18 cellular contexts compared by ENCODE assay signal in genomic region chr4:8305851-8306361, GRCh38. TPM values are rescaled to one million over a fixed set of nuclear protein-coding genes. Genes with fewer than 3 reads are reported as not detected.
DNase-seq lines count a peak whose midpoint lies in the region; ATAC-seq and TF ChIP-seq lines count a peak whose summit lies in the region.
"Had no signal": no experiment of that assay in that cellular context is flagged by ENCODE, and none has a peak within 500 bp of the region (broad histone marks: within the 10 kb centered on the region; RNA-seq: fewer than 3 reads in every experiment).

No MANE protein-coding gene starts in this region.

- no peaks in the 10 kb centered on the region for H3K9me3 Mint-ChIP-seq in activated naive CD8-positive, alpha-beta T cell treated with anti-CD3 and anti-CD28 coated beads, Interleukin-2, amount 10 ng/mL, durations not matched to agents 7 days and 5 days
- no peaks in the 10 kb centered on the region for H3K9me3 Mint-ChIP-seq in activated naive CD8-positive, alpha-beta T cell treated with anti-CD3 and anti-CD28 coated beads for 36 hours
- H3K9me3 Mint-ChIP-seq: dendritic cell treated with granulocyte-macrophage colony-stimulating factor and Interleukin-4, amounts not matched to agents 40 ng/mL and 50 ng/mL, for 4 days; T-helper 1 cell treated with Interleukin-12 subunit alpha and Interleukin-12 subunit beta and Interleukin-4 antibody, amounts not matched to agents 30 μg/mL and 1 μg/mL, for 36 hours had no signal

- H3K27me3 Mint-ChIP-seq in activated naive CD8-positive, alpha-beta T cell treated with anti-CD3 and anti-CD28 coated beads, Interleukin-2, amount 10 ng/mL, durations not matched to agents 7 days and 5 days = no peaks in the 10 kb centered on the region
- peaks cover 4% of the 10 kb centered on the region for H3K27me3 Mint-ChIP-seq in activated naive CD8-positive, alpha-beta T cell treated with anti-CD3 and anti-CD28 coated beads for 36 hours
- H3K27me3 Mint-ChIP-seq: dendritic cell treated with granulocyte-macrophage colony-stimulating factor and Interleukin-4, amounts not matched to agents 40 ng/mL and 50 ng/mL, for 4 days had no signal

- TF ChIP-seq EP300 in gastroesophageal sphincter (IDR thresholded peaks at IDR 0.05) = no peak

- H3K27ac ChIP-seq in gastroesophageal sphincter = peak overlapping the region in 3 of 4 donors; percentile 5 to 41 (median 21)
- H3K27ac ChIP-seq in lower lobe of right lung = no peak overlapping the region
- H3K27ac ChIP-seq in vagina = peak overlapping the region; percentile 56

- intact Hi-C loops in lower lobe of right lung (cut with DNase I) = no loop called here
- intact Hi-C loops in vagina (cut with DNase I) = no loop called here

- no peaks in the 10 kb centered on the region for H3K4me1 Mint-ChIP-seq in activated naive CD8-positive, alpha-beta T cell treated with anti-CD3 and anti-CD28 coated beads, Interleukin-2, amount 10 ng/mL, durations not matched to agents 7 days and 5 days
- H3K4me1 Mint-ChIP-seq in activated naive CD8-positive, alpha-beta T cell treated with anti-CD3 and anti-CD28 coated beads for 36 hours = no peaks in the 10 kb centered on the region

- DNase-seq in activated naive CD8-positive, alpha-beta T cell treated with anti-CD3 and anti-CD28 coated beads, Interleukin-2, amount 10 ng/mL, durations not matched to agents 7 days and 5 days = peak; percentile 7
- no peak for DNase-seq in activated naive CD8-positive, alpha-beta T cell treated with anti-CD3 and anti-CD28 coated beads for 36 hours
- peak; percentile 42 for DNase-seq in lower lobe of right lung
- no peak for DNase-seq in vagina (ENCODE audit: extremely low spot score in 2 of 2)
- no peak for DNase-seq in activated CD4-positive, alpha-beta T cell treated with anti-CD3 and anti-CD28 coated beads for 4 hours
- DNase-seq in NCI-H2227 (lab: John Stamatoyannopoulos, UW; ENCODE audit: unreplicated experiment) = no peak
- no peak for DNase-seq in NCI-H2107 treated with DMSO at 0.1 percent for 48 hours (lab: John Stamatoyannopoulos, UW; ENCODE audit: unreplicated experiment)
- DNase-seq: activated CD4-positive, CD25-positive, alpha-beta regulatory T cell; CD8-positive, alpha-beta T cell; DND-41; NCI-H1417 treated with DMSO at 0.1 percent for 48 hours; NK-92 treated with Interleukin-12 subunit alpha and Interleukin-12 subunit beta, amount 100 ng/mL, for 24 hours; nucleus accumbens; stimulated activated naive B cell treated with anti-CD40 and anti-IgM and Interleukin-4, amounts not matched to agents 10 μg/mL and 1 μg/mL and 100 μg/mL, for 72 hours had no signal

- POLR2A ChIA-PET in activated naive CD8-positive, alpha-beta T cell treated with anti-CD3 and anti-CD28 coated beads, Interleukin-2, amount 10 ng/mL, durations not matched to agents 7 days and 5 days (lab: Charles Lee) = no interaction called here

- H3K4me1 ChIP-seq in gastroesophageal sphincter (peaks cover 3 to 43% (median 16%) of the 10 kb centered on the region in 3 donors), lower lobe of right lung (peaks cover 8% of the 10 kb centered on the region), vagina (peaks cover 25% of the 10 kb centered on the region)

- H3K36me3 ChIP-seq in gastroesophageal sphincter (peaks cover 0 to 10% of the 10 kb centered on the region in 2 donors), lower lobe of right lung (no peaks in the 10 kb centered on the region), vagina (no peaks in the 10 kb centered on the region)

- no peak for ATAC-seq in activated naive CD8-positive, alpha-beta T cell treated with anti-CD3 and anti-CD28 coated beads, Interleukin-2, amount 10 ng/mL, durations not matched to agents 7 days and 5 days (ENCODE audit: low read depth)
- ATAC-seq in gastroesophageal sphincter (peak; percentile 22), lower lobe of right lung (no peak)
- ATAC-seq: CD8-positive, alpha-beta T cell; stimulated activated naive B cell treated with anti-CD40 and anti-IgM and Interleukin-4, amounts not matched to agents 10 μg/mL and 1 μg/mL and 100 μg/mL, for 72 hours had no signal

- 67% methylated on average over 1 of the region's 33 CpGs; no CpG with 5 or more reads in 1 of the 2 donors for WGBS in gastroesophageal sphincter (ENCODE audit: low coverage in 1 of 2), 2 donors

- H3K9me3 ChIP-seq in gastroesophageal sphincter (no peaks in the 10 kb centered on the region), lower lobe of right lung (no peaks in the 10 kb centered on the region), vagina (no peaks in the 10 kb centered on the region)

- TF ChIP-seq POLR2A in gastroesophageal sphincter (IDR thresholded peaks at IDR 0.05) (no peak), vagina (IDR thresholded peaks at IDR 0.05) (no peak)

- no peaks in the 10 kb centered on the region for H3K27me3 ChIP-seq in gastroesophageal sphincter
- H3K27me3 ChIP-seq in lower lobe of right lung (ENCODE audit: low read depth) = no peaks in the 10 kb centered on the region
- H3K27me3 ChIP-seq in vagina = no peaks in the 10 kb centered on the region

- H3K4me3 ChIP-seq in gastroesophageal sphincter (no peak overlapping the region), lower lobe of right lung (no peak overlapping the region), vagina (no peak overlapping the region)

- TF ChIP-seq CTCF in gastroesophageal sphincter (IDR thresholded peaks at IDR 0.05) = peak in 2 of 4 experiments; percentile 5 to 28
- no peak for TF ChIP-seq CTCF in lower lobe of right lung (IDR thresholded peaks at IDR 0.05)
- no peak for TF ChIP-seq CTCF in vagina (IDR thresholded peaks at IDR 0.05)

- no peaks in the 10 kb centered on the region for H3K36me3 Mint-ChIP-seq in activated naive CD8-positive, alpha-beta T cell treated with anti-CD3 and anti-CD28 coated beads, Interleukin-2, amount 10 ng/mL, durations not matched to agents 7 days and 5 days
- no peaks in the 10 kb centered on the region for H3K36me3 Mint-ChIP-seq in activated naive CD8-positive, alpha-beta T cell treated with anti-CD3 and anti-CD28 coated beads for 36 hours
- H3K36me3 Mint-ChIP-seq: CD8-positive, alpha-beta T cell; stimulated activated naive B cell treated with anti-CD40 and anti-IgM and Interleukin-4, amounts not matched to agents 10 μg/mL and 1 μg/mL and 100 μg/mL, for 72 hours had no signal

- H3K27ac Mint-ChIP-seq in activated naive CD8-positive, alpha-beta T cell treated with anti-CD3 and anti-CD28 coated beads, Interleukin-2, amount 10 ng/mL, durations not matched to agents 7 days and 5 days = no peak overlapping the region
- no peak overlapping the region for H3K27ac Mint-ChIP-seq in activated naive CD8-positive, alpha-beta T cell treated with anti-CD3 and anti-CD28 coated beads for 36 hours
- H3K27ac Mint-ChIP-seq: CD8-positive, alpha-beta T cell; dendritic cell treated with granulocyte-macrophage colony-stimulating factor and Interleukin-4, amounts not matched to agents 40 ng/mL and 50 ng/mL, for 4 days; stimulated activated naive B cell treated with anti-CD40 and anti-IgM and Interleukin-4, amounts not matched to agents 10 μg/mL and 1 μg/mL and 100 μg/mL, for 72 hours; T-helper 1 cell treated with Interleukin-12 subunit alpha and Interleukin-12 subunit beta and Interleukin-4 antibody, amounts not matched to agents 30 μg/mL and 1 μg/mL, for 36 hours had no signal

- H3K4me3 Mint-ChIP-seq in activated naive CD8-positive, alpha-beta T cell treated with anti-CD3 and anti-CD28 coated beads, Interleukin-2, amount 10 ng/mL, durations not matched to agents 7 days and 5 days = no peak overlapping the region
- no peak overlapping the region for H3K4me3 Mint-ChIP-seq in activated naive CD8-positive, alpha-beta T cell treated with anti-CD3 and anti-CD28 coated beads for 36 hours
- H3K4me3 Mint-ChIP-seq: CD8-positive, alpha-beta T cell; dendritic cell treated with granulocyte-macrophage colony-stimulating factor and Interleukin-4, amounts not matched to agents 40 ng/mL and 50 ng/mL, for 4 days; stimulated activated naive B cell treated with anti-CD40 and anti-IgM and Interleukin-4, amounts not matched to agents 10 μg/mL and 1 μg/mL and 100 μg/mL, for 72 hours; T-helper 1 cell treated with Interleukin-12 subunit alpha and Interleukin-12 subunit beta and Interleukin-4 antibody, amounts not matched to agents 30 μg/mL and 1 μg/mL, for 36 hours had no signal

RNA-seq across cellular contexts. Expression of gene HTRA3, which starts 36.4 kb away (rescaled TPM):
- not detected for total RNA-seq in activated naive CD8-positive, alpha-beta T cell treated with anti-CD3 and anti-CD28 coated beads, Interleukin-2, amount 10 ng/mL, durations not matched to agents 7 days and 5 days
- not detected for total RNA-seq in activated naive CD8-positive, alpha-beta T cell treated with anti-CD3 and anti-CD28 coated beads for 36 hours
- 10 to 100 TPM; 30.2 to 80.5 (median 59.9) TPM for total RNA-seq in gastroesophageal sphincter
- total RNA-seq in lower lobe of right lung = 15.5 TPM
- total RNA-seq in vagina = 33.1 TPM
- total RNA-seq: CD8-positive, alpha-beta T cell; mononuclear cell had no signal

Comparison
In these comparisons a context has a peak if more than half of its experiments do, and no peak if none do; other contexts are left out.
1. DNase-seq: peak in activated naive CD8-positive, alpha-beta T cell treated with anti-CD3 and anti-CD28 coated beads, Interleukin-2, amount 10 ng/mL, durations not matched to agents 7 days and 5 days (single experiment) and lower lobe of right lung (single experiment); none in activated naive CD8-positive, alpha-beta T cell treated with anti-CD3 and anti-CD28 coated beads for 36 hours (single experiment), vagina (0 of 2), activated CD4-positive, alpha-beta T cell treated with anti-CD3 and anti-CD28 coated beads for 4 hours (0 of 2), NCI-H2227 (single experiment) and NCI-H2107 treated with DMSO at 0.1 percent for 48 hours (single experiment).
2. RNA of gene HTRA3, which starts 36.4 kb away (total RNA-seq): 30.2 to 80.5 TPM in gastroesophageal sphincter, 33.1 TPM in vagina (single experiment) and 15.5 TPM in lower lobe of right lung (single experiment); not detected in activated naive CD8-positive, alpha-beta T cell treated with anti-CD3 and anti-CD28 coated beads for 36 hours and not detected in activated naive CD8-positive, alpha-beta T cell treated with anti-CD3 and anti-CD28 coated beads, Interleukin-2, amount 10 ng/mL, durations not matched to agents 7 days and 5 days; every median in the first group is over 10 times any median in the second.